12 cellular contexts compared by ENCODE assay signal in genomic region chr15:57184502-57184901, GRCh38.
"Had no signal": no experiment of that assay in that cellular context is flagged by ENCODE, and none has a peak within 500 bp of the region (broad histone marks: within the 10 kb centered on the region; RNA-seq: fewer than 3 reads in every experiment).

No MANE protein-coding gene starts in this region.

- H3K36me3 ChIP-seq: gastrocnemius medialis, vagina had no signal

- H3K4me3 ChIP-seq: body of pancreas, coronary artery, gastrocnemius medialis, vagina had no signal

- H3K9me3 ChIP-seq: body of pancreas, gastrocnemius medialis, vagina had no signal

- H3K27me3 ChIP-seq: body of pancreas, gastrocnemius medialis, vagina had no signal

- DNase-seq: activated CD4-positive, alpha-beta T cell treated with anti-CD3 and anti-CD28 coated beads, Interleukin-2, amount 10 ng/mL, durations not matched to agents 7 days and 5 days; activated CD8-positive, alpha-beta memory T cell treated with anti-CD3 and anti-CD28 coated beads, Interleukin-2, amount 50 U/mL, for 48 hours; activated gamma-delta T cell treated with Interleukin-2 at 50 U/mL for 16 hours; amygdala; body of pancreas; central memory CD4-positive, alpha-beta T cell; gastrocnemius medialis; left colon; stimulated activated CD4-positive, alpha-beta T cell treated with anti-CD3 and anti-CD28 coated beads, Interleukin-2, amount 100 ng/mL, for 48 hours had no signal

- H3K27ac ChIP-seq: body of pancreas, coronary artery, gastrocnemius medialis, vagina had no signal

- FAIRE-seq: islet of Langerhans had no signal
